ENCODE assay signal across 19 cellular contexts in genomic region chr3:126666600-126667528, GRCh38. TPM values are rescaled to one million over a fixed set of nuclear protein-coding genes. Genes with fewer than 3 reads are reported as not detected.
DNase-seq lines count a peak whose midpoint lies in the region; FAIRE-seq and TF ChIP-seq lines count a peak whose summit lies in the region.
"Had no signal": no experiment of that assay in that cellular context is flagged by ENCODE, and none has a peak within 500 bp of the region (broad histone marks: within the 10 kb centered on the region; RNA-seq: fewer than 3 reads in every experiment).

No MANE protein-coding gene starts in this region.

- H3K27ac ChIP-seq in H1 (ENCODE audit: low read depth, low read length) (no peak overlapping the region), neuronal stem cell (replicated peaks; ENCODE audit: low read length) (no peak overlapping the region), spleen (no peak overlapping the region), stomach (no peak overlapping the region)
- H3K27ac ChIP-seq: GM23248 had no signal

- H3K9ac ChIP-seq in H1 (replicated peaks in 1 of 4; ENCODE audit: extremely low read depth in 1 of 4, low read depth in 3 of 4, low read length in 3 of 4): no peak overlapping the region
- H3K9ac ChIP-seq in neuronal stem cell (ENCODE audit: low read depth, low read length, poor library complexity): no peak overlapping the region
- H3K9ac ChIP-seq: GM23248 had no signal

- no peaks in the 10 kb centered on the region for H3K79me2 ChIP-seq in H1 (ENCODE audit: control insufficient read depth in 1 of 2, insufficient read depth in 2 of 2, low read length in 2 of 2)

- no peak overlapping the region for H2AK5ac ChIP-seq in H1 (ENCODE audit: low read depth, low read length)
- H2AK5ac ChIP-seq in neuronal stem cell (ENCODE audit: low read depth, low read length): no peak overlapping the region

- H2BK120ac ChIP-seq in H1 (replicated peaks; ENCODE audit: low read depth, low read length): no peak overlapping the region
- H2BK120ac ChIP-seq in neuronal stem cell (ENCODE audit: low read depth, low read length): no peak overlapping the region

- no peaks in the 10 kb centered on the region for H3K36me3 ChIP-seq in H1 (ENCODE audit: control insufficient read depth in 2 of 4, insufficient read depth in 4 of 4, low read length in 3 of 4)
- no peaks in the 10 kb centered on the region for H3K36me3 ChIP-seq in neuronal stem cell (replicated peaks in 1 of 2; ENCODE audit: control insufficient read depth in 2 of 2, insufficient read depth in 2 of 2, low read length in 2 of 2)
- H3K36me3 ChIP-seq in spleen: no peaks in the 10 kb centered on the region
- no peaks in the 10 kb centered on the region for H3K36me3 ChIP-seq in stomach
- H3K36me3 ChIP-seq in H7 (replicated peaks; ENCODE audit: control insufficient read depth, insufficient read depth, low read length): no peaks in the 10 kb centered on the region
- H3K36me3 ChIP-seq: HAP-1 had no signal

- H3K9me3 ChIP-seq in H1 (ENCODE audit: insufficient read depth in 2 of 2, low read depth in 1 of 2, low read length in 1 of 2) (no peaks in the 10 kb centered on the region), neuronal stem cell (replicated peaks in 1 of 2; ENCODE audit: control insufficient read depth in 2 of 2, insufficient read depth in 1 of 2, low read depth in 1 of 2, low read length in 2 of 2) (no peaks in the 10 kb centered on the region), spleen (peaks cover 0 to 13% (median 0%) of the 10 kb centered on the region in 8 donors), stomach (no peaks in the 10 kb centered on the region)
- H3K9me3 ChIP-seq: HAP-1 had no signal

- no peak for TF ChIP-seq CTCF in H1 (IDR thresholded peaks at IDR 0.05; ENCODE audit: control extremely low read depth in 1 of 3, insufficient read depth in 1 of 3, low read depth in 1 of 3, low read length in 3 of 3)
- no peak for TF ChIP-seq CTCF in spleen (IDR thresholded peaks at IDR 0.05 in 8 of 11, conservative IDR thresholded peaks at IDR 0.05 in 3 of 11)
- no peak for TF ChIP-seq CTCF in stomach (IDR thresholded peaks at IDR 0.05)

- H4K8ac ChIP-seq in H1 (ENCODE audit: extremely low read depth, insufficient read depth, low read length) (peak overlapping the region; percentile 42; the same call in 1 of the 2 replicates), neuronal stem cell (ENCODE audit: low read depth, low read length) (no peak overlapping the region)

- 93% methylated on average over 13 of the region's 15 CpGs; no CpG with 5 or more reads in 1 of the 2 experiments for WGBS in H1 (ENCODE audit: extremely low coverage in 1 of 2, insufficient coverage in 1 of 2, insufficient read length in 1 of 2, insufficient replicate concordance in 2 of 2, low coverage in 1 of 2, low lambda C conversion rate in 2 of 2, missing lambda C conversion rate in 1 of 2), 2 experiments
- WGBS in neuronal stem cell (ENCODE audit: extremely low coverage in 2 of 2, insufficient read length in 2 of 2, insufficient replicate concordance in 1 of 2), 2 donors: no CpG with 5 or more reads among the region's 15 CpGs
- WGBS in spleen, 5 donors: 82 to 91% (median 87%) methylated on average over 12 to 15 of the region's 15 CpGs
- 85 to 90% (median 87%) methylated on average over 15 of the region's 15 CpGs for WGBS in stomach, 5 donors

- intact Hi-C loops in spleen (cut with DNase I; ENCODE audit: low total_unique reads) (no loop called here), stomach (cut with DNase I; ENCODE audit: low total_unique reads) (no loop called here)

- H2BK20ac ChIP-seq in H1 (ENCODE audit: low read length): no peak overlapping the region

- POLR2A ChIA-PET in H1 (lab: Charles Lee; ENCODE audit: partially characterized antibody): no interaction called here

- no peak for DNase-seq in H1 (ENCODE audit: low read depth in 1 of 2, low spot score in 2 of 2)
- DNase-seq in neuronal stem cell (ENCODE audit: low spot score): no peak
- DNase-seq in spleen: peak; percentile 60
- no peak for DNase-seq in stomach
- DNase-seq in H7: no peak
- no peak for DNase-seq in amygdala (lab: John Stamatoyannopoulos, UW)
- no peak for DNase-seq in NCI-H2029 treated with DMSO at 0.1 percent for 48 hours (lab: John Stamatoyannopoulos, UW)
- DNase-seq: C1 segment of cervical spinal cord; CD4-positive, alpha-beta memory T cell; COR-L47; DMS153; DMS79; EL; GDM1; GM23248; HFFc6 had no signal

- H4K5ac ChIP-seq in H1 (ENCODE audit: insufficient read length, low read depth, low read length): no peak overlapping the region

- CTCF ChIA-PET in H1 (lab: Charles Lee; ENCODE audit: partially characterized antibody): interaction anchor here (0.8 to 2.5 kb wide), 5 partner anchors 8 to 742 kb away, joined by 3 to 9 read pairs (median 4); no protein-coding TSS in a partner anchor

- TF ChIP-seq POLR2A in H1 (IDR thresholded peaks at IDR 0.05; ENCODE audit: control extremely low read depth in 1 of 2, low read depth in 2 of 2, low read length in 2 of 2) (no peak), spleen (IDR thresholded peaks at IDR 0.05) (no peak), stomach (IDR thresholded peaks at IDR 0.05) (no peak)

- H4K20me1 ChIP-seq in H1 (replicated peaks in 1 of 2; ENCODE audit: control insufficient read depth in 1 of 2, insufficient read depth in 2 of 2, low read length in 2 of 2): no peaks in the 10 kb centered on the region

- H3K4ac ChIP-seq in H1 (replicated peaks; ENCODE audit: insufficient read length, low read depth, low read length) (no peak overlapping the region), neuronal stem cell (ENCODE audit: low read length) (no peak overlapping the region)

- no peak for TF ChIP-seq RAD21 in H1 (IDR thresholded peaks at IDR 0.05 in 1 of 2, conservative IDR thresholded peaks at IDR 0.05 in 1 of 2; ENCODE audit: low read depth in 2 of 2, low read length in 2 of 2)

- H3K4me3 ChIP-seq in H1 (ENCODE audit: extremely low read depth in 1 of 4, insufficient read depth in 2 of 4, low read depth in 3 of 4, low read length in 4 of 4) (no peak overlapping the region), neuronal stem cell (ENCODE audit: low read length in 2 of 2) (no peak overlapping the region), spleen (no peak overlapping the region), stomach (no peak overlapping the region), H7 (ENCODE audit: insufficient read depth, low read depth, low read length) (no peak overlapping the region)
- H3K4me3 ChIP-seq: GM12878, GM23248, HAP-1 had no signal

- H2BK12ac ChIP-seq in H1 (ENCODE audit: low read depth, low read length) (no peak overlapping the region), neuronal stem cell (ENCODE audit: low read length) (no peak overlapping the region)

- H3K56ac ChIP-seq in H1 (replicated peaks; ENCODE audit: insufficient read length, low read depth, low read length): no peak overlapping the region

- no peaks in the 10 kb centered on the region for H3K23me2 ChIP-seq in H1 (ENCODE audit: low read depth, low read length)

- no peak overlapping the region for H3K23ac ChIP-seq in H1 (ENCODE audit: insufficient read length)
- no peak overlapping the region for H3K23ac ChIP-seq in neuronal stem cell (ENCODE audit: low read depth, low read length, poor library complexity)

- H2BK15ac ChIP-seq in H1 (ENCODE audit: low read length) (no peak overlapping the region), neuronal stem cell (ENCODE audit: low read length) (no peak overlapping the region)

- FAIRE-seq in H1 (lab: Jason Lieb, UNC): no peak
- FAIRE-seq: GM12878, GM19239 had no signal

- H3K4me1 ChIP-seq in H1 (replicated peaks in 1 of 4; ENCODE audit: control insufficient read depth in 3 of 4, insufficient read depth in 4 of 4, low read length in 3 of 4) (no peaks in the 10 kb centered on the region; a peak in 2 of 7 replicates), neuronal stem cell (ENCODE audit: control insufficient read depth in 2 of 2, insufficient read depth in 1 of 2, low read depth in 1 of 2, low read length in 2 of 2) (peaks cover 0 to 7% of the 10 kb centered on the region in 2 donors), spleen (no peaks in the 10 kb centered on the region), stomach (no peaks in the 10 kb centered on the region)
- H3K4me1 ChIP-seq: HAP-1 had no signal

- TF ChIP-seq EP300 in H1 (IDR thresholded peaks at IDR 0.05; ENCODE audit: borderline replicate concordance in 1 of 2, low read depth in 2 of 2, low read length in 2 of 2) (no peak), stomach (IDR thresholded peaks at IDR 0.05) (no peak)

- H4K91ac ChIP-seq in H1 (replicated peaks; ENCODE audit: insufficient read length, low read length) (no peak overlapping the region), neuronal stem cell (ENCODE audit: low read depth, low read length, poor library complexity) (no peak overlapping the region)

- H2BK5ac ChIP-seq in H1 (ENCODE audit: low read depth, low read length) (no peak overlapping the region), neuronal stem cell (ENCODE audit: low read length) (peak overlapping the region; percentile 40)

- H3K79me1 ChIP-seq in H1 (ENCODE audit: low read depth, low read length): no peaks in the 10 kb centered on the region
- no peaks in the 10 kb centered on the region for H3K79me1 ChIP-seq in neuronal stem cell (ENCODE audit: low read depth, low read length)

- H3K18ac ChIP-seq in H1 (ENCODE audit: extremely low read depth, low read length) (no peak overlapping the region), neuronal stem cell (ENCODE audit: low read length) (peak overlapping the region; percentile 27)

- H3K4me2 ChIP-seq in H1 (ENCODE audit: insufficient read depth in 1 of 2, low read depth in 2 of 2, low read length in 2 of 2): no peak overlapping the region
- H3K4me2 ChIP-seq in neuronal stem cell (ENCODE audit: insufficient read depth, low read length, poor library complexity, severe bottlenecking): no peak overlapping the region

- no peak overlapping the region for H3K14ac ChIP-seq in H1 (ENCODE audit: insufficient read length)
- H3K14ac ChIP-seq in neuronal stem cell (ENCODE audit: low read length): peak overlapping the region; percentile 75

- H3K27me3 ChIP-seq in H1 (replicated peaks in 1 of 4; ENCODE audit: control insufficient read depth in 3 of 4, extremely low read depth in 1 of 4, insufficient read depth in 3 of 4, low read length in 3 of 4) (no peaks in the 10 kb centered on the region; a peak in 2 of 7 replicates), neuronal stem cell (ENCODE audit: control insufficient read depth in 3 of 3, insufficient read depth in 3 of 3, low read depth in 1 of 3, low read length in 3 of 3) (peaks cover 0 to 47% (median under 1%) of the 10 kb centered on the region in 3 experiments), spleen (replicated peaks in 1 of 7) (peaks cover 0 to 37% (median 0%) of the 10 kb centered on the region in 7 donors), stomach (peaks cover 0 to 29% (median 0%) of the 10 kb centered on the region in 3 donors), H7 (ENCODE audit: control insufficient read depth, insufficient read depth, low read length) (no peaks in the 10 kb centered on the region; the same call in 1 of the 2 replicates)

- H2AFZ ChIP-seq in H1 (ENCODE audit: low read length): no peak overlapping the region
- no peak overlapping the region for H2AFZ ChIP-seq in neuronal stem cell (ENCODE audit: low read length)
- H2AFZ ChIP-seq: GM23248 had no signal

RNA-seq across cellular contexts. Expression of gene TXNRD3, which starts 11.9 kb away (rescaled TPM):
- 3.2 and 3.4 TPM in 2 replicates for total RNA-seq in H1 (2021; fragmentation: NEBNext Ultra II Directional; extraction: Animal tissue kit (Norgen Biotek cat#: 25700))
- polyA plus RNA-seq in H1 (2011; rRNA removed) (3.9 and 4.3 TPM in 2 replicates), spleen (1 to 10 TPM; 3.7 to 5.8 (median 5.1) TPM), stomach (1 to 10 TPM; 3.8 to 6.6 (median 5.2) TPM)
- 3.0 TPM for polyA plus RNA-seq in H1 (2011; cell fraction: cytosol; rRNA removed)
- 7.4 TPM for polyA plus RNA-seq in H1 (2011; cell fraction: nucleus; rRNA removed)
- 6.0 to 10.1 TPM (median 9.2 TPM) in 4 replicates for polyA plus RNA-seq in H1 (2012, experiment 1 of 2)
- 1.1 TPM for polyA plus RNA-seq in H1 (2012, experiment 2 of 2)
- polyA plus RNA-seq in H1 (2013, experiment 1 of 2): 4.8 TPM
- 4.6 TPM for polyA plus RNA-seq in H1 (2013, experiment 2 of 2)
- polyA minus RNA-seq in H1 (2011; rRNA and poly(A)+ RNA removed): 7.9 and 9.9 TPM in 2 replicates
- polyA minus RNA-seq in H1 (2011; cell fraction: cytosol; rRNA and poly(A)+ RNA removed): 1.5 TPM
- 9.2 TPM for polyA minus RNA-seq in H1 (2011; cell fraction: nucleus; rRNA and poly(A)+ RNA removed)
- 12.6 TPM for polyA plus RNA-seq in neuronal stem cell (2013, experiment 1 of 2)
- 12.6 TPM for polyA plus RNA-seq in neuronal stem cell (2013, experiment 2 of 2)
- total RNA-seq in spleen (10 to 100 TPM in 1 of 7 donors, 1 to 10 TPM in 6; 3.7 to 12.9 (median 7.6) TPM), stomach (10 to 100 TPM in 4 of 5 donors, under 1 TPM in 1; 0.58 to 62.3 (median 19.1) TPM)
- total RNA-seq in H7 (2014; rRNA removed; shearing (Covaris generic)): 2.0 and 10.6 TPM in 2 replicates
- total RNA-seq: GM12878 had no signal
- polyA plus RNA-seq: GM12878 had no signal

RNA-seq across cellular contexts. Expression of gene CHCHD6, which starts 37.2 kb away (rescaled TPM):
- 36.3 and 37.6 TPM in 2 replicates for total RNA-seq in H1 (2021; fragmentation: NEBNext Ultra II Directional; extraction: Animal tissue kit (Norgen Biotek cat#: 25700))
- polyA plus RNA-seq in H1 (2011; rRNA removed) (32.4 and 39.4 TPM in 2 replicates), spleen (10 to 100 TPM; 13.1 to 39.1 (median 17.9) TPM), stomach (10 to 100 TPM; 11.9 to 18.2 (median 16.1) TPM)
- polyA plus RNA-seq in H1 (2011; cell fraction: cytosol; rRNA removed): 55.3 TPM
- 34.8 TPM for polyA plus RNA-seq in H1 (2011; cell fraction: nucleus; rRNA removed)
- 33.9 to 47.2 TPM (median 45.8 TPM) in 4 replicates for polyA plus RNA-seq in H1 (2012, experiment 1 of 2)
- 38.8 TPM for polyA plus RNA-seq in H1 (2012, experiment 2 of 2)
- 30.0 TPM for polyA plus RNA-seq in H1 (2013, experiment 1 of 2)
- 30.2 TPM for polyA plus RNA-seq in H1 (2013, experiment 2 of 2)
- polyA minus RNA-seq in H1 (2011; rRNA and poly(A)+ RNA removed): 5.7 and 8.8 TPM in 2 replicates
- 11.3 TPM for polyA minus RNA-seq in H1 (2011; cell fraction: cytosol; rRNA and poly(A)+ RNA removed)
- 14.6 TPM for polyA minus RNA-seq in H1 (2011; cell fraction: nucleus; rRNA and poly(A)+ RNA removed)
- 38.4 TPM for polyA plus RNA-seq in neuronal stem cell (2013, experiment 1 of 2)
- 38.2 TPM for polyA plus RNA-seq in neuronal stem cell (2013, experiment 2 of 2)
- total RNA-seq in spleen (10 to 100 TPM in 4 of 7 donors, 1 to 10 TPM in 3; 6.3 to 14.6 (median 10.3) TPM), stomach (10 to 100 TPM in 1 of 5 donors, 1 to 10 TPM in 3, not detected in 1; 4.0 to 40.8 (median 7.6) TPM)
- total RNA-seq in H7 (2014; rRNA removed; shearing (Covaris generic)): 19.5 and 40.2 TPM in 2 replicates
